Comparison of ENCODE assay signal across 1 cellular context in the genomic region with DNA sequence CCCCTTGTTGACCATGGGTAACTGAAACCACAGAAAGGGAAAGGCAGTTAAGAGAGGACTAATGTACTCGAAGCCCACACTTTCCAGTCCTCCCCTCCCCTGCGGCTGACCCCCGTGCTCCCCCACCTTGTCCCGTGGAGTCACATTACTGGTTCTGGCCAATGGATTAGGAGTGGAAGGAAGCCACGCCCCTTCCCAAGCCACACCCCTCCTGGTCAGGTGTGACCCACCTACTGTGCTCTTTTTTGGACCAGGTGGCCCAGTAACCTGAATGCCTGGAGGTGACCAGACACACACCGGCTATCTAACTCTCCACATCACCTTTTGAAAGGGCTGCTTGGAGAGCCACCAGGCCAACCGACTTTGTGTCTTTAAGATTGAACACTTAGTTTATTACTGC.
A peak's percentile ranks its signal among the peaks of the same experiment; 100 is the strongest.
TF ChIP-seq lines count a peak whose summit lies in the region.

No MANE protein-coding gene starts in this region.

TF ChIP-seq in K562, 482 proteins besides CTCF, POLR2A, EP300 and RAD21 (continued from another document):
- TF ChIP-seq, protein P1, sequence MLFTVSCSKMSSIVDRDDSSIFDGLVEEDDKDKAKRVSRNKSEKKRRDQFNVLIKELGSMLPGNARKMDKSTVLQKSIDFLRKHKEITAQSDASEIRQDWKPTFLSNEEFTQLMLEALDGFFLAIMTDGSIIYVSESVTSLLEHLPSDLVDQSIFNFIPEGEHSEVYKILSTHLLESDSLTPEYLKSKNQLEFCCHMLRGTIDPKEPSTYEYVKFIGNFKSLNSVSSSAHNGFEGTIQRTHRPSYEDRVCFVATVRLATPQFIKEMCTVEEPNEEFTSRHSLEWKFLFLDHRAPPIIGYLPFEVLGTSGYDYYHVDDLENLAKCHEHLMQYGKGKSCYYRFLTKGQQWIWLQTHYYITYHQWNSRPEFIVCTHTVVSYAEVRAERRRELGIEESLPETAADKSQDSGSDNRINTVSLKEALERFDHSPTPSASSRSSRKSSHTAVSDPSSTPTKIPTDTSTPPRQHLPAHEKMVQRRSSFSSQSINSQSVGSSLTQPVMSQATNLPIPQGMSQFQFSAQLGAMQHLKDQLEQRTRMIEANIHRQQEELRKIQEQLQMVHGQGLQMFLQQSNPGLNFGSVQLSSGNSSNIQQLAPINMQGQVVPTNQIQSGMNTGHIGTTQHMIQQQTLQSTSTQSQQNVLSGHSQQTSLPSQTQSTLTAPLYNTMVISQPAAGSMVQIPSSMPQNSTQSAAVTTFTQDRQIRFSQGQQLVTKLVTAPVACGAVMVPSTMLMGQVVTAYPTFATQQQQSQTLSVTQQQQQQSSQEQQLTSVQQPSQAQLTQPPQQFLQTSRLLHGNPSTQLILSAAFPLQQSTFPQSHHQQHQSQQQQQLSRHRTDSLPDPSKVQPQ (CRISPR knock-in tag; IDR thresholded peaks at IDR 0.05; ENCODE audit: borderline replicate concordance) = no peak
- TF ChIP-seq ZBTB7A (IDR thresholded peaks at IDR 0.05; ENCODE audit: borderline replicate concordance, control insufficient read depth, low read depth, low read length) = no peak
- TF ChIP-seq OTX1 (CRISPR knock-in tag; IDR thresholded peaks at IDR 0.05) = no peak
- TF ChIP-seq NFYB (IDR thresholded peaks at IDR 0.05; ENCODE audit: extremely low read depth, insufficient read length) = peak; percentile 66
- TF ChIP-seq, protein P2, sequence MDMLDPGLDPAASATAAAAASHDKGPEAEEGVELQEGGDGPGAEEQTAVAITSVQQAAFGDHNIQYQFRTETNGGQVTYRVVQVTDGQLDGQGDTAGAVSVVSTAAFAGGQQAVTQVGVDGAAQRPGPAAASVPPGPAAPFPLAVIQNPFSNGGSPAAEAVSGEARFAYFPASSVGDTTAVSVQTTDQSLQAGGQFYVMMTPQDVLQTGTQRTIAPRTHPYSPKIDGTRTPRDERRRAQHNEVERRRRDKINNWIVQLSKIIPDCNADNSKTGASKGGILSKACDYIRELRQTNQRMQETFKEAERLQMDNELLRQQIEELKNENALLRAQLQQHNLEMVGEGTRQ (CRISPR knock-in tag; IDR thresholded peaks at IDR 0.05) = peak; percentile 26; the same call in 1 of the 2 replicates
- no peak for TF ChIP-seq NEUROD1 (IDR thresholded peaks at IDR 0.05; ENCODE audit: borderline replicate concordance, low read depth, low read length, partially characterized antibody)
- no peak for TF ChIP-seq DDX20 (tag; IDR thresholded peaks at IDR 0.05; ENCODE audit: low read depth)
